ENCODE assay signal across 6 cellular contexts in the genomic region with DNA sequence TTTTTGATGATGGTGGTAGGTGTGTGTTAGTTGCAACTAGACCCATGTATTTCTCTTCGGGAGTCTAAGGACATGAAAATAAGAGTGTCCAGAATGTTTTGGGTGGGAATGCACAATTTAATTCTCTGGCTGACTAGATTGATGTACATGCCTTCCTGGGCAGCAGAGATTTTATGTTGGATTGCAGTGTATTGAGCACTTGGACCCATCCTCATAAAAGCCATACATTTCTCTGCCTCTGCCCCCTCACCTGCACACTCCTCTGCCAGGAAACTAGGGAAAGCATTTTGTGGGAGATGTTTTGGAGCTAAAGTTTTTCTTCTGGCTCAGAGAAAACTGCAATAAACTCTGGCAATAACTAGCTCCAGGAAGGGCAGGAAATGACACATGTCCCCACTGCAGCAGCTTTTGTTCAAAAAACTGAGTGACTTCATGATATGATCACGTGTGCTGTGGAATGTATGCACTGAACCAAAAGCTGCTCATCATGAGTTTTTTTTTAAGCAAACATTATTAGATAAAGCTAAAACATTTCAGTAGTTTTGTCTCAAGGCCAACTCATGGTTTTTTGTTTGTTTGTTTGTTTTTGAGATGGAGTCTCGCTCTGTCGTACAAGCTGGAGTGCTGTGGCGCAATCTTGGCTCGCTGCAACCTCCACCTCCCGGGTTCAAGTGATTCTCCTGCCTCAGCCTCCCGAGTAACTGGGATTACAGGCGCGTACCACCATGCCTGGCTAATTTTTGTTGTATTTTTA. TPM values are rescaled to one million over a fixed set of nuclear protein-coding genes. Genes with fewer than 3 reads are reported as not detected.
DNase-seq lines count a peak whose midpoint lies in the region; TF ChIP-seq lines count a peak whose summit lies in the region.

No MANE protein-coding gene starts in this region.

- H3K36me3 ChIP-seq in liver (ENCODE audit: control insufficient read depth in 4 of 4, insufficient read depth in 3 of 4, low read depth in 1 of 4, low read length in 3 of 4) = peaks cover 0 to 4% (median 3%) of the 10 kb centered on the region in 4 donors

- no peak for TF ChIP-seq CTCF in liver (IDR thresholded peaks at IDR 0.05; ENCODE audit: low read depth, low read length, missing input control)

- POLR2A ChIA-PET in activated CD4-positive, alpha-beta memory T cell treated with anti-CD3 and anti-CD28 coated beads, Interleukin-2, amount 10 ng/mL, durations not matched to agents 7 days and 5 days (lab: Charles Lee) = interaction anchor here (0.7 to 2.4 kb wide), 7 partner anchors 11 to 389 kb away, joined by 3 to 13 read pairs (median 5); a partner anchor contains a TSS

- no peaks in the 10 kb centered on the region for H3K27me3 Mint-ChIP-seq in activated CD4-positive, alpha-beta memory T cell treated with anti-CD3 and anti-CD28 coated beads, Interleukin-2, amount 10 ng/mL, durations not matched to agents 7 days and 5 days

- TF ChIP-seq RAD21 in liver (IDR thresholded peaks at IDR 0.05) = no peak

- CTCF ChIA-PET in activated CD4-positive, alpha-beta memory T cell treated with anti-CD3 and anti-CD28 coated beads, Interleukin-2, amount 10 ng/mL, durations not matched to agents 7 days and 5 days (lab: Charles Lee) = interaction anchor here (0.9 to 1.4 kb wide), 3 partner anchors 10 to 165 kb away, joined by 3 to 4 read pairs (median 3); a partner anchor contains a TSS

- H3K36me3 Mint-ChIP-seq in activated CD4-positive, alpha-beta memory T cell treated with anti-CD3 and anti-CD28 coated beads, Interleukin-2, amount 10 ng/mL, durations not matched to agents 7 days and 5 days (ENCODE audit: low read depth) = peaks cover 20% of the 10 kb centered on the region

- H3K9me3 ChIP-seq in liver (ENCODE audit: control insufficient read depth in 4 of 4, low read length in 3 of 4) = no peaks in the 10 kb centered on the region

- no peak overlapping the region for H3K9ac ChIP-seq in liver (ENCODE audit: low read depth in 1 of 2, low read length in 2 of 2)

- H3K4me3 ChIP-seq in liver (ENCODE audit: low read depth in 1 of 3, low read length in 3 of 3) = no peak overlapping the region

- peak overlapping the region; percentile 36 to 49 for H3K27ac ChIP-seq in liver (ENCODE audit: low read depth in 1 of 2, low read length in 2 of 2)

- DNase-seq in ELR (ENCODE audit: low read depth) (peak; percentile 95), D341Med (ENCODE audit: low spot score) (no peak), NCI-H510A (lab: John Stamatoyannopoulos, UW) (no peak)
- DNase-seq in activated CD4-positive, alpha-beta memory T cell treated with anti-CD3 and anti-CD28 coated beads, Interleukin-2, amount 10 ng/mL, durations not matched to agents 7 days and 5 days = peak; percentile 40
- DNase-seq in stimulated activated CD4-positive, alpha-beta T cell treated with anti-CD3 and anti-CD28 coated beads, Interleukin-2, amount 100 ng/mL, for 48 hours = no peak

- H3K27ac Mint-ChIP-seq in activated CD4-positive, alpha-beta memory T cell treated with anti-CD3 and anti-CD28 coated beads, Interleukin-2, amount 10 ng/mL, durations not matched to agents 7 days and 5 days = peak overlapping the region; percentile 86

- peaks cover 19% of the 10 kb centered on the region for H3K4me1 Mint-ChIP-seq in activated CD4-positive, alpha-beta memory T cell treated with anti-CD3 and anti-CD28 coated beads, Interleukin-2, amount 10 ng/mL, durations not matched to agents 7 days and 5 days

- H3K4me1 ChIP-seq in liver (ENCODE audit: control insufficient read depth in 4 of 4, insufficient read depth in 4 of 4, low read length in 3 of 4) = no peaks in the 10 kb centered on the region

- H3K27me3 ChIP-seq in liver (ENCODE audit: control insufficient read depth in 4 of 4, insufficient read depth in 4 of 4, low read length in 3 of 4) = no peaks in the 10 kb centered on the region

- H3K4me3 Mint-ChIP-seq in activated CD4-positive, alpha-beta memory T cell treated with anti-CD3 and anti-CD28 coated beads, Interleukin-2, amount 10 ng/mL, durations not matched to agents 7 days and 5 days = no peak overlapping the region

- H3K9me3 Mint-ChIP-seq in activated CD4-positive, alpha-beta memory T cell treated with anti-CD3 and anti-CD28 coated beads, Interleukin-2, amount 10 ng/mL, durations not matched to agents 7 days and 5 days = no peaks in the 10 kb centered on the region

- 63% methylated on average over 10 of the region's 10 CpGs for WGBS in liver

TF ChIP-seq in liver, 16 proteins besides CTCF, POLR2A, EP300 and RAD21:
- TF ChIP-seq EGR1 (IDR thresholded peaks at IDR 0.05; ENCODE audit: low read depth in 2 of 2) (no peak), HNF4A (conservative IDR thresholded peaks at IDR 0.05) (no peak), JUND (IDR thresholded peaks at IDR 0.05) (peak in 1 of 2 donors; percentile 25), NR2F2 (IDR thresholded peaks at IDR 0.05) (no peak), SP1 (IDR thresholded peaks at IDR 0.05) (peak; percentile 12), RXRA (IDR thresholded peaks at IDR 0.05) (no peak), FOXA1 (IDR thresholded peaks at IDR 0.05) (no peak), YY1 (IDR thresholded peaks at IDR 0.05) (no peak), FOXA2 (IDR thresholded peaks at IDR 0.05) (no peak), HNF4G (IDR thresholded peaks at IDR 0.05) (no peak)
- TF ChIP-seq, protein P1, sequence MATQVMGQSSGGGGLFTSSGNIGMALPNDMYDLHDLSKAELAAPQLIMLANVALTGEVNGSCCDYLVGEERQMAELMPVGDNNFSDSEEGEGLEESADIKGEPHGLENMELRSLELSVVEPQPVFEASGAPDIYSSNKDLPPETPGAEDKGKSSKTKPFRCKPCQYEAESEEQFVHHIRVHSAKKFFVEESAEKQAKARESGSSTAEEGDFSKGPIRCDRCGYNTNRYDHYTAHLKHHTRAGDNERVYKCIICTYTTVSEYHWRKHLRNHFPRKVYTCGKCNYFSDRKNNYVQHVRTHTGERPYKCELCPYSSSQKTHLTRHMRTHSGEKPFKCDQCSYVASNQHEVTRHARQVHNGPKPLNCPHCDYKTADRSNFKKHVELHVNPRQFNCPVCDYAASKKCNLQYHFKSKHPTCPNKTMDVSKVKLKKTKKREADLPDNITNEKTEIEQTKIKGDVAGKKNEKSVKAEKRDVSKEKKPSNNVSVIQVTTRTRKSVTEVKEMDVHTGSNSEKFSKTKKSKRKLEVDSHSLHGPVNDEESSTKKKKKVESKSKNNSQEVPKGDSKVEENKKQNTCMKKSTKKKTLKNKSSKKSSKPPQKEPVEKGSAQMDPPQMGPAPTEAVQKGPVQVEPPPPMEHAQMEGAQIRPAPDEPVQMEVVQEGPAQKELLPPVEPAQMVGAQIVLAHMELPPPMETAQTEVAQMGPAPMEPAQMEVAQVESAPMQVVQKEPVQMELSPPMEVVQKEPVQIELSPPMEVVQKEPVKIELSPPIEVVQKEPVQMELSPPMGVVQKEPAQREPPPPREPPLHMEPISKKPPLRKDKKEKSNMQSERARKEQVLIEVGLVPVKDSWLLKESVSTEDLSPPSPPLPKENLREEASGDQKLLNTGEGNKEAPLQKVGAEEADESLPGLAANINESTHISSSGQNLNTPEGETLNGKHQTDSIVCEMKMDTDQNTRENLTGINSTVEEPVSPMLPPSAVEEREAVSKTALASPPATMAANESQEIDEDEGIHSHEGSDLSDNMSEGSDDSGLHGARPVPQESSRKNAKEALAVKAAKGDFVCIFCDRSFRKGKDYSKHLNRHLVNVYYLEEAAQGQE (IDR thresholded peaks at IDR 0.05) = no peak
- TF ChIP-seq, protein P2, sequence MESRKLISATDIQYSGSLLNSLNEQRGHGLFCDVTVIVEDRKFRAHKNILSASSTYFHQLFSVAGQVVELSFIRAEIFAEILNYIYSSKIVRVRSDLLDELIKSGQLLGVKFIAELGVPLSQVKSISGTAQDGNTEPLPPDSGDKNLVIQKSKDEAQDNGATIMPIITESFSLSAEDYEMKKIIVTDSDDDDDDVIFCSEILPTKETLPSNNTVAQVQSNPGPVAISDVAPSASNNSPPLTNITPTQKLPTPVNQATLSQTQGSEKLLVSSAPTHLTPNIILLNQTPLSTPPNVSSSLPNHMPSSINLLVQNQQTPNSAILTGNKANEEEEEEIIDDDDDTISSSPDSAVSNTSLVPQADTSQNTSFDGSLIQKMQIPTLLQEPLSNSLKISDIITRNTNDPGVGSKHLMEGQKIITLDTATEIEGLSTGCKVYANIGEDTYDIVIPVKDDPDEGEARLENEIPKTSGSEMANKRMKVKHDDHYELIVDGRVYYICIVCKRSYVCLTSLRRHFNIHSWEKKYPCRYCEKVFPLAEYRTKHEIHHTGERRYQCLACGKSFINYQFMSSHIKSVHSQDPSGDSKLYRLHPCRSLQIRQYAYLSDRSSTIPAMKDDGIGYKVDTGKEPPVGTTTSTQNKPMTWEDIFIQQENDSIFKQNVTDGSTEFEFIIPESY (IDR thresholded peaks at IDR 0.05) = no peak
- TF ChIP-seq, protein P3, sequence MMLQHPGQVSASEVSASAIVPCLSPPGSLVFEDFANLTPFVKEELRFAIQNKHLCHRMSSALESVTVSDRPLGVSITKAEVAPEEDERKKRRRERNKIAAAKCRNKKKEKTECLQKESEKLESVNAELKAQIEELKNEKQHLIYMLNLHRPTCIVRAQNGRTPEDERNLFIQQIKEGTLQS (IDR thresholded peaks at IDR 0.05) = no peak

RNA-seq across cellular contexts. Expression of a gene that starts 17.6 kb away (rescaled TPM):
- 10 to 100 TPM; 25.0 to 30.9 TPM for total RNA-seq in activated CD4-positive, alpha-beta memory T cell treated with anti-CD3 and anti-CD28 coated beads, Interleukin-2, amount 10 ng/mL, durations not matched to agents 7 days and 5 days
- 10 to 100 TPM; 11.3 to 14.3 TPM for total RNA-seq in liver
- 1 to 10 TPM; 3.1 to 4.9 TPM for polyA plus RNA-seq in liver

RNA-seq across cellular contexts. Expression of a gene that starts 34.2 kb away (rescaled TPM):
- total RNA-seq in activated CD4-positive, alpha-beta memory T cell treated with anti-CD3 and anti-CD28 coated beads, Interleukin-2, amount 10 ng/mL, durations not matched to agents 7 days and 5 days = 10 to 100 TPM; 30.7 to 31.6 TPM
- 1 to 10 TPM in 1 of 2 donors, under 1 TPM in 1; 0.75 to 1.2 TPM for total RNA-seq in liver
- polyA plus RNA-seq in liver = under 1 TPM; 0.49 to 0.76 TPM

RNA-seq across cellular contexts. Expression of a gene that starts 36.6 kb away (rescaled TPM):
- 10 to 100 TPM; 76.4 to 76.6 TPM for total RNA-seq in activated CD4-positive, alpha-beta memory T cell treated with anti-CD3 and anti-CD28 coated beads, Interleukin-2, amount 10 ng/mL, durations not matched to agents 7 days and 5 days
- total RNA-seq in liver = 10 to 100 TPM; 13.4 to 26.2 TPM
- polyA plus RNA-seq in liver = 10 to 100 TPM in 1 of 2 donors, 1 to 10 TPM in 1; 5.7 to 18.0 TPM

RNA-seq across cellular contexts. Expression of a gene that starts 40.6 kb away (rescaled TPM):
- total RNA-seq in activated CD4-positive, alpha-beta memory T cell treated with anti-CD3 and anti-CD28 coated beads, Interleukin-2, amount 10 ng/mL, durations not matched to agents 7 days and 5 days = 10 to 100 TPM; 63.8 to 71.4 TPM
- total RNA-seq in liver = 10 to 100 TPM; 18.2 to 32.6 TPM
- polyA plus RNA-seq in liver = 10 to 100 TPM in 1 of 2 donors, 1 to 10 TPM in 1; 8.4 to 11.3 TPM

RNA-seq across cellular contexts. Expression of a gene that starts 47.9 kb away (rescaled TPM):
- total RNA-seq in activated CD4-positive, alpha-beta memory T cell treated with anti-CD3 and anti-CD28 coated beads, Interleukin-2, amount 10 ng/mL, durations not matched to agents 7 days and 5 days = not detected
- not detected for total RNA-seq in liver
- polyA plus RNA-seq in liver = not detected

Comparison
In these comparisons a context has a peak if more than half of its experiments do, and no peak if none do; other contexts are left out.
1. DNase-seq: peak in ELR (single experiment) and activated CD4-positive, alpha-beta memory T cell treated with anti-CD3 and anti-CD28 coated beads, Interleukin-2, amount 10 ng/mL, durations not matched to agents 7 days and 5 days (single experiment); none in D341Med (single experiment), stimulated activated CD4-positive, alpha-beta T cell treated with anti-CD3 and anti-CD28 coated beads, Interleukin-2, amount 100 ng/mL, for 48 hours (0 of 2) and NCI-H510A (single experiment).
2. RNA of a gene that starts 34.2 kb away (total RNA-seq): 30.7 to 31.6 TPM in activated CD4-positive, alpha-beta memory T cell treated with anti-CD3 and anti-CD28 coated beads, Interleukin-2, amount 10 ng/mL, durations not matched to agents 7 days and 5 days; 0.75 to 1.2 TPM in liver; every median in the first group is over 10 times any median in the second.